21 cellular contexts compared by ENCODE assay signal in genomic region chr1:233982827-233983518, GRCh38.
"Had no signal": no experiment of that assay in that cellular context is flagged by ENCODE, and none has a peak within 500 bp of the region (broad histone marks: within the 10 kb centered on the region; RNA-seq: fewer than 3 reads in every experiment).

No MANE protein-coding gene starts in this region.

- ATAC-seq: activated CD8-positive, alpha-beta T cell treated with anti-CD3 and anti-CD28 coated beads for 36 hours; activated T-cell treated with anti-CD3 and anti-CD28 coated beads, Interleukin-2, amount 50 U/mL, for 72 hours; T-cell had no signal

- H3K4me3 Mint-ChIP-seq: activated CD8-positive, alpha-beta T cell treated with anti-CD3 and anti-CD28 coated beads for 36 hours; activated naive CD4-positive, alpha-beta T cell treated with anti-CD3 and anti-CD28 coated beads, Interleukin-2, amount 50 U/mL, for 24 hours; activated T-cell treated with anti-CD3 and anti-CD28 coated beads, Interleukin-2, amount 50 U/mL, for 72 hours; T-cell had no signal

- H3K27ac Mint-ChIP-seq: activated CD8-positive, alpha-beta T cell treated with anti-CD3 and anti-CD28 coated beads for 36 hours; activated naive CD4-positive, alpha-beta T cell treated with anti-CD3 and anti-CD28 coated beads, Interleukin-2, amount 50 U/mL, for 24 hours; activated T-cell treated with anti-CD3 and anti-CD28 coated beads, Interleukin-2, amount 50 U/mL, for 72 hours; T-cell had no signal

- H3K4me3 ChIP-seq: cardiac muscle cell had no signal

- H3K36me3 Mint-ChIP-seq: activated naive CD4-positive, alpha-beta T cell treated with anti-CD3 and anti-CD28 coated beads, Interleukin-2, amount 50 U/mL, for 24 hours; T-cell had no signal

- H3K27me3 ChIP-seq: cardiac muscle cell had no signal

- H3K27ac ChIP-seq: cardiac muscle cell had no signal

- DNase-seq: activated CD4-positive, alpha-beta T cell treated with anti-CD3 and anti-CD28 coated beads for 4 hours; activated CD8-positive, alpha-beta memory T cell treated with anti-CD3 and anti-CD28 coated beads, Interleukin-2, amount 50 U/mL, for 4 hours; activated CD8-positive, alpha-beta T cell treated with anti-CD3 and anti-CD28 coated beads for 36 hours; activated naive CD4-positive, alpha-beta T cell; activated T-cell treated with anti-CD3 and anti-CD28 coated beads, Interleukin-2, amount 50 U/mL, for 72 hours; aorta; Kasumi-1; KBM-7; NCI-H1048; NCI-H1417; NCI-H1930; NCI-H2171; NCI-H226; NCI-H526 treated with DMSO at 0.1 percent for 48 hours; NK-92 treated with Interleukin-12 subunit alpha and Interleukin-12 subunit beta, amount 100 ng/mL, for 24 hours; SIG-M5; T-cell; T-helper 2 cell; T1000 had no signal

- H3K36me3 ChIP-seq: cardiac muscle cell had no signal

- H3K4me1 Mint-ChIP-seq: activated naive CD4-positive, alpha-beta T cell treated with anti-CD3 and anti-CD28 coated beads, Interleukin-2, amount 50 U/mL, for 24 hours; T-cell had no signal

- H3K9me3 Mint-ChIP-seq: activated CD8-positive, alpha-beta T cell treated with anti-CD3 and anti-CD28 coated beads for 36 hours; activated naive CD4-positive, alpha-beta T cell treated with anti-CD3 and anti-CD28 coated beads, Interleukin-2, amount 50 U/mL, for 24 hours; activated T-cell treated with anti-CD3 and anti-CD28 coated beads, Interleukin-2, amount 50 U/mL, for 72 hours; T-cell had no signal
